In the genomic region with DNA sequence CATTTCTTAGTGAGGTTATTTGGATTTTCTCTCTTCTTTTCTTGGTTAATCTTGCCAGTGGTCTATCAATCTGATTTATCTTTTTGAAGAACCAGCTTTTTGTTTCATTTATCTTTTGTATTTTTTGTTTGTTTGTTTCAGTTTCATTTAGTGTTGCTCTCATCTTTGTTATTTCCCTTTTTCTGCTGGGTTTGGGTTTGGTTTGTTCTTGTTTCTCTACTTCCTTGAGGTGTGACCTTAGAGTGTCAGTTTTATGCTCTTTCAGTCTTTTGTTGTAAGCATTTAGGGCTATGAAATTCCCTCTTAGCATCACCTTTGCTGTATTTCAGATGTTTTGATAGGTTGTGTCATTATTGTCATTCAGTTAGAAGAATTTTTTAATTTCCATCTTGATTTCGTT, we compare ENCODE assay signal across 7 cellular contexts.
A peak's percentile ranks its signal among the peaks of the same experiment; 100 is the strongest.
DNase-seq lines count a peak whose midpoint lies in the region; ATAC-seq and TF ChIP-seq lines count a peak whose summit lies in the region.
"Not testable (repeated sequence)": the region's sequence is repeated elsewhere in the genome, so short reads cannot be mapped to it uniquely, and the experiment has no call there.

No MANE protein-coding gene starts in this region.

- H3K9me3 ChIP-seq in DOHH2 (ENCODE audit: control insufficient read depth, insufficient read depth, low read length); OCI-LY7 (ENCODE audit: low read length): not testable (repeated sequence)

- H4K20me1 ChIP-seq in DOHH2 (ENCODE audit: control insufficient read depth, insufficient read depth, low read depth, low read length); OCI-LY7 (ENCODE audit: insufficient read depth, low read length): not testable (repeated sequence)

- H3K4me1 ChIP-seq in DOHH2 (ENCODE audit: control insufficient read depth, low read length) (peaks cover 53% of the 10 kb centered on the region), OCI-LY7 (ENCODE audit: insufficient read depth, low read length, poor library complexity, severe bottlenecking) (peaks cover 55% of the 10 kb centered on the region)

- POLR2A ChIA-PET in OCI-LY7 (lab: Charles Lee) = interaction anchor here (1.0 kb wide), 2 partner anchors 12 to 15 kb away, joined by 3 read pairs; no protein-coding TSS in a partner anchor

- not testable (repeated sequence) for BruUV-seq in OCI-LY7 (replicated peaks; lab: Mats Ljungman, UMichigan)

- TF ChIP-seq CTCF in DOHH2 (IDR thresholded peaks at IDR 0.05; ENCODE audit: low read depth, low read length, poor library complexity, severe bottlenecking); OCI-LY7 (conservative IDR thresholded peaks at IDR 0.05; ENCODE audit: low read length): not testable (repeated sequence)

- CTCF ChIA-PET in OCI-LY7 (lab: Charles Lee; ENCODE audit: unreplicated experiment) = not testable (repeated sequence)

- peak; percentile 37 for ATAC-seq in GM21723 (IDR thresholded peaks at IDR 0.05; ENCODE audit: unreplicated experiment)
- ATAC-seq in memory B cell (ENCODE audit: low read depth) = peak; percentile 37

- H3K4me2 ChIP-seq in DOHH2 (ENCODE audit: low read length) = peak overlapping the region; percentile 34
- H3K4me2 ChIP-seq in OCI-LY7 (ENCODE audit: low read length) = peak overlapping the region; percentile 48

- intact Hi-C loops in OCI-LY7 (cut with micrococcal nuclease; ENCODE audit: unreplicated experiment); activated CD4-positive, alpha-beta T cell treated with anti-CD3 and anti-CD28 coated beads, Interleukin-2, amount 10 ng/mL, durations not matched to agents 24 days and 14 days (cut with micrococcal nuclease): not testable (repeated sequence)

- not testable (repeated sequence) for H3K9me2 ChIP-seq in DOHH2 (replicated peaks; ENCODE audit: control insufficient read depth, low read length); OCI-LY7 (ENCODE audit: insufficient read depth, low read length)

- H3K36me3 ChIP-seq in DOHH2 (ENCODE audit: control insufficient read depth, low read length); OCI-LY7 (ENCODE audit: insufficient read depth, low read length): not testable (repeated sequence)

- H3K4me1 Mint-ChIP-seq in activated CD4-positive, alpha-beta T cell treated with anti-CD3 and anti-CD28 coated beads, Interleukin-2, amount 10 ng/mL, durations not matched to agents 24 days and 14 days = peaks cover 24% of the 10 kb centered on the region
- not testable (repeated sequence) for H3K4me1 Mint-ChIP-seq in activated naive CD8-positive, alpha-beta T cell treated with anti-CD3 and anti-CD28 coated beads for 36 hours
- peaks cover 58% of the 10 kb centered on the region for H3K4me1 Mint-ChIP-seq in memory B cell

- H2AFZ ChIP-seq in OCI-LY7 (ENCODE audit: low read length) = peak overlapping the region; percentile 80; the same call in 1 of the 2 replicates

- H3K36me3 Mint-ChIP-seq in activated CD4-positive, alpha-beta T cell treated with anti-CD3 and anti-CD28 coated beads, Interleukin-2, amount 10 ng/mL, durations not matched to agents 24 days and 14 days (ENCODE audit: low read depth); activated naive CD8-positive, alpha-beta T cell treated with anti-CD3 and anti-CD28 coated beads for 36 hours; memory B cell: not testable (repeated sequence)

- not testable (repeated sequence) for H3K79me2 ChIP-seq in DOHH2 (ENCODE audit: control insufficient read depth, low read length); OCI-LY7 (ENCODE audit: insufficient read depth, low read depth, low read length)

- not testable (repeated sequence) for H3K27me3 ChIP-seq in DOHH2 (ENCODE audit: control insufficient read depth, low read length)

- not testable (repeated sequence) for H3F3A ChIP-seq in DOHH2 (ENCODE audit: control insufficient read depth, insufficient read depth)

- peaks cover 21% of the 10 kb centered on the region for H3K27me3 Mint-ChIP-seq in activated CD4-positive, alpha-beta T cell treated with anti-CD3 and anti-CD28 coated beads, Interleukin-2, amount 10 ng/mL, durations not matched to agents 24 days and 14 days
- peaks cover 29% of the 10 kb centered on the region for H3K27me3 Mint-ChIP-seq in activated naive CD8-positive, alpha-beta T cell treated with anti-CD3 and anti-CD28 coated beads for 36 hours
- not testable (repeated sequence) for H3K27me3 Mint-ChIP-seq in memory B cell

- DNase-seq in MV-4-11 (lab: John Stamatoyannopoulos, UW) = peak; percentile 62
- peak; percentile 17 for DNase-seq in OCI-LY7 (ENCODE audit: low spot score)
- DNase-seq in activated CD4-positive, alpha-beta T cell treated with anti-CD3 and anti-CD28 coated beads, Interleukin-2, amount 10 ng/mL, durations not matched to agents 24 days and 14 days; activated naive CD8-positive, alpha-beta T cell treated with anti-CD3 and anti-CD28 coated beads for 36 hours: not testable (repeated sequence)
- peak in 1 of 2 donors; percentile 35 for DNase-seq in memory B cell (ENCODE audit: low spot score in 2 of 2)

- H3K27ac Mint-ChIP-seq in activated CD4-positive, alpha-beta T cell treated with anti-CD3 and anti-CD28 coated beads, Interleukin-2, amount 10 ng/mL, durations not matched to agents 24 days and 14 days = not testable (repeated sequence)
- peak overlapping the region; percentile 44 for H3K27ac Mint-ChIP-seq in activated naive CD8-positive, alpha-beta T cell treated with anti-CD3 and anti-CD28 coated beads for 36 hours
- H3K27ac Mint-ChIP-seq in memory B cell = peak overlapping the region; percentile 84

- not testable (repeated sequence) for H3K27ac ChIP-seq in DOHH2 (ENCODE audit: low read depth, low read length)
- H3K27ac ChIP-seq in OCI-LY7 (ENCODE audit: low read depth, low read length, poor library complexity, severe bottlenecking) = peak overlapping the region; percentile 20

- not testable (repeated sequence) for H3K4me3 ChIP-seq in DOHH2 (ENCODE audit: low read length)
- peak overlapping the region; percentile 10 for H3K4me3 ChIP-seq in OCI-LY7 (ENCODE audit: low read depth, low read length, poor library complexity, severe bottlenecking)

- H3K4me3 Mint-ChIP-seq in activated CD4-positive, alpha-beta T cell treated with anti-CD3 and anti-CD28 coated beads, Interleukin-2, amount 10 ng/mL, durations not matched to agents 24 days and 14 days = peak overlapping the region; percentile 14
- not testable (repeated sequence) for H3K4me3 Mint-ChIP-seq in activated naive CD8-positive, alpha-beta T cell treated with anti-CD3 and anti-CD28 coated beads for 36 hours
- H3K4me3 Mint-ChIP-seq in memory B cell = peak overlapping the region; percentile 71

- H3K9me3 Mint-ChIP-seq in activated CD4-positive, alpha-beta T cell treated with anti-CD3 and anti-CD28 coated beads, Interleukin-2, amount 10 ng/mL, durations not matched to agents 24 days and 14 days = peaks cover 10% of the 10 kb centered on the region
- not testable (repeated sequence) for H3K9me3 Mint-ChIP-seq in activated naive CD8-positive, alpha-beta T cell treated with anti-CD3 and anti-CD28 coated beads for 36 hours; memory B cell
